Comparison of ENCODE assay signal across 19 cellular contexts in genomic region chr2:152427902-152428301, GRCh38.
DNase-seq lines count a peak whose midpoint lies in the region; ATAC-seq, FAIRE-seq and TF ChIP-seq lines count a peak whose summit lies in the region.
"Had no signal": no experiment of that assay in that cellular context is flagged by ENCODE, and none has a peak within 500 bp of the region (broad histone marks: within the 10 kb centered on the region; RNA-seq: fewer than 3 reads in every experiment).

No MANE protein-coding gene starts in this region.

- CTCF ChIA-PET in OCI-LY7 (lab: Charles Lee; ENCODE audit: unreplicated experiment) = no interaction called here

- H3K27me3 ChIP-seq in RWPE2 (ENCODE audit: insufficient read depth, poor library complexity, severe bottlenecking) (no peaks in the 10 kb centered on the region), esophagus squamous epithelium (no peaks in the 10 kb centered on the region)

- H3K36me3 ChIP-seq in RWPE2 (ENCODE audit: low read depth) = no peaks in the 10 kb centered on the region
- no peaks in the 10 kb centered on the region for H3K36me3 ChIP-seq in OCI-LY7 (ENCODE audit: insufficient read depth, low read length)
- H3K36me3 ChIP-seq in esophagus squamous epithelium = no peaks in the 10 kb centered on the region

- H3K27ac ChIP-seq in RWPE2 (ENCODE audit: poor library complexity, severe bottlenecking) (peak overlapping the region; percentile 48), substantia nigra (ENCODE audit: low read depth, low read length, poor library complexity, severe bottlenecking) (peak overlapping the region; percentile 55), OCI-LY7 (ENCODE audit: low read depth, low read length, poor library complexity, severe bottlenecking) (no peak overlapping the region), esophagus squamous epithelium (no peak overlapping the region)

- H3K79me2 ChIP-seq in OCI-LY7 (ENCODE audit: insufficient read depth, low read depth, low read length) = no peaks in the 10 kb centered on the region

- peak; percentile 6 for FAIRE-seq in H54 (lab: Jason Lieb, UNC)
- FAIRE-seq: GM12878, RCC 7860 had no signal

- DNase-seq in H54 (ENCODE audit: insufficient read length, low spot score) (no peak), RWPE2 (ENCODE audit: low spot score) (no peak), epithelial cell of esophagus (ENCODE audit: low read depth) (peak; percentile 52), substantia nigra (lab: John Stamatoyannopoulos, UW) (no peak), OCI-LY7 (ENCODE audit: low spot score) (no peak), T-helper 1 cell (no peak), esophagus squamous epithelium (lab: John Stamatoyannopoulos, UW) (no peak), iPS-NIHi11 (ENCODE audit: low spot score) (no peak)
- DNase-seq: Caco-2; CD4-positive, CD25-positive, alpha-beta regulatory T cell; DMS153; GOT3; KBM-7; MV-4-11; NCI-H1694 treated with DMSO at 0.1 percent for 48 hours; SHP77; SK-N-SH had no signal

- H3K9me2 ChIP-seq in OCI-LY7 (ENCODE audit: insufficient read depth, low read length) = no peaks in the 10 kb centered on the region
- H3K9me2 ChIP-seq: SK-N-SH had no signal

- H2AFZ ChIP-seq in OCI-LY7 (ENCODE audit: low read length) = no peak overlapping the region

- H3K4me1 ChIP-seq in RWPE2 (ENCODE audit: insufficient read depth, poor library complexity, severe bottlenecking) (peaks cover 48% of the 10 kb centered on the region), OCI-LY7 (ENCODE audit: insufficient read depth, low read length, poor library complexity, severe bottlenecking) (no peaks in the 10 kb centered on the region), esophagus squamous epithelium (peaks cover 8 to 38% (median 14%) of the 10 kb centered on the region in 3 donors)
- H3K4me1 ChIP-seq: Caco-2 had no signal

- H3K9me3 ChIP-seq in RWPE2 (ENCODE audit: severe bottlenecking) (no peaks in the 10 kb centered on the region), OCI-LY7 (ENCODE audit: low read length) (no peaks in the 10 kb centered on the region), esophagus squamous epithelium (no peaks in the 10 kb centered on the region)
- H3K9me3 ChIP-seq: Caco-2, SK-N-SH had no signal

- no TSS peak for BruUV-seq in OCI-LY7 (replicated peaks; lab: Mats Ljungman, UMichigan)

- POLR2A ChIA-PET in OCI-LY7 (lab: Charles Lee) = no interaction called here

- H3K4me3 ChIP-seq in RWPE2 (ENCODE audit: severe bottlenecking) (no peak overlapping the region), epithelial cell of esophagus (ENCODE audit: low read length) (no peak overlapping the region), OCI-LY7 (ENCODE audit: low read depth, low read length, poor library complexity, severe bottlenecking) (no peak overlapping the region), esophagus squamous epithelium (no peak overlapping the region)
- H3K4me3 ChIP-seq: GM12878 had no signal

- TF ChIP-seq POLR2A in H54 (IDR thresholded peaks at IDR 0.05; ENCODE audit: low read depth, low read length) = no peak
- no peak for TF ChIP-seq POLR2A in esophagus squamous epithelium (IDR thresholded peaks at IDR 0.05)

- no peak for ATAC-seq in RWPE2 (ENCODE audit: low read depth)
- ATAC-seq: GM12878 had no signal

- no peaks in the 10 kb centered on the region for H4K20me1 ChIP-seq in OCI-LY7 (ENCODE audit: insufficient read depth, low read length)

- intact Hi-C loops in OCI-LY7 (cut with micrococcal nuclease; ENCODE audit: unreplicated experiment) = no loop called here
- intact Hi-C loops in esophagus squamous epithelium (cut with DNase I) = no loop called here

- H3K4me2 ChIP-seq in OCI-LY7 (ENCODE audit: low read length) = no peak overlapping the region
- H3K4me2 ChIP-seq: SK-N-SH had no signal

- TF ChIP-seq CTCF in RWPE2 (IDR thresholded peaks at IDR 0.05; ENCODE audit: poor library complexity, severe bottlenecking) = no peak
- TF ChIP-seq CTCF in epithelial cell of esophagus (IDR thresholded peaks at IDR 0.05; ENCODE audit: insufficient read depth, low read depth, low read length, missing control alignments) = no peak
- TF ChIP-seq CTCF in OCI-LY7 (conservative IDR thresholded peaks at IDR 0.05; ENCODE audit: low read length) = no peak
- TF ChIP-seq CTCF in esophagus squamous epithelium (IDR thresholded peaks at IDR 0.05) = no peak

- WGBS in esophagus squamous epithelium, 2 donors = 42 to 52% methylated on average over 1 of the region's 1 CpG

Comparison
In these comparisons a context has a peak if more than half of its experiments do, and no peak if none do; other contexts are left out.
1. H3K27ac ChIP-seq: peak in RWPE2 (single experiment) and substantia nigra (single experiment); none in OCI-LY7 (single experiment) and esophagus squamous epithelium (0 of 4).